Comparison of ENCODE assay signal across 17 cellular contexts in genomic region chr1:77068013-77068412, GRCh38.
A peak's percentile ranks its signal among the peaks of the same experiment; 100 is the strongest.
DNase-seq lines count a peak whose midpoint lies in the region; ATAC-seq and TF ChIP-seq lines count a peak whose summit lies in the region.
"Had no signal": no experiment of that assay in that cellular context is flagged by ENCODE, and none has a peak within 500 bp of the region (broad histone marks: within the 10 kb centered on the region; RNA-seq: fewer than 3 reads in every experiment).

No MANE protein-coding gene starts in this region.

- DNase-seq in NCI-H748 (lab: John Stamatoyannopoulos, UW; ENCODE audit: unreplicated experiment), result peak; percentile 48
- DNase-seq in NCI-H748 treated with DMSO at 0.1 percent for 48 hours (lab: John Stamatoyannopoulos, UW), result no peak
- peak; percentile 79 for DNase-seq in NCI-H510A (lab: John Stamatoyannopoulos, UW)
- no peak for DNase-seq in GM13976 (ENCODE audit: low spot score)
- no peak for DNase-seq in AG08395 (ENCODE audit: low spot score)
- DNase-seq in left colon, result no peak
- DNase-seq: activated CD4-positive, CD25-positive, alpha-beta regulatory T cell treated with anti-CD3 and anti-CD28 coated beads, Interleukin-2, amount 50 U/mL, for 72 hours; Calu3; left cardiac atrium; midbrain; NCI-H1436 treated with DMSO at 0.1 percent for 48 hours; NCI-H524; stimulated activated CD4-positive, alpha-beta T cell treated with anti-CD3 and anti-CD28 coated beads, Interleukin-2, amount 100 ng/mL, for 24 hours; stimulated activated naive CD8-positive, alpha-beta T cell treated with anti-CD3 and anti-CD28 coated beads, Interleukin-15, amount 100 ng/mL, for 72 hours had no signal

- H3K4me3 ChIP-seq in endocrine pancreas (ENCODE audit: control insufficient read depth, insufficient read depth, low read length), result peak overlapping the region; percentile 52

- no peak overlapping the region for H3K9ac ChIP-seq in endocrine pancreas (ENCODE audit: control insufficient read depth, insufficient read depth, low read length)

- no peaks in the 10 kb centered on the region for H3K9me3 ChIP-seq in endocrine pancreas (ENCODE audit: control insufficient read depth, low read length)

- ATAC-seq in HG03571 (IDR thresholded peaks at IDR 0.05; ENCODE audit: unreplicated experiment) (no peak), left colon (no peak)
- ATAC-seq: left cardiac atrium; Panc1; stimulated activated naive CD8-positive, alpha-beta T cell treated with anti-CD3 and anti-CD28 coated beads, Interleukin-15, amount 100 ng/mL, for 72 hours had no signal

- H3K36me3 ChIP-seq in endocrine pancreas (ENCODE audit: control insufficient read depth, insufficient read depth, low read length), result no peaks in the 10 kb centered on the region

- in situ Hi-C loops in GM13976 (cut with MboI; ENCODE audit: low sequenced_read_pairs, unreplicated experiment), result no loop called here

- intact Hi-C loops in left colon (cut with DNase I, micrococcal nuclease), result no loop called here

- peaks cover 12% of the 10 kb centered on the region for H3K4me1 ChIP-seq in endocrine pancreas (ENCODE audit: control insufficient read depth, insufficient read depth, low read length)

- TF ChIP-seq CTCF in GM13976 (IDR thresholded peaks at IDR 0.05; ENCODE audit: borderline replicate concordance, control extremely low read depth, extremely low read depth, insufficient read depth, missing control alignments), result no peak

- no peaks in the 10 kb centered on the region for H3K27me3 ChIP-seq in endocrine pancreas (ENCODE audit: control insufficient read depth, insufficient read depth, low read length)

Comparison
In these comparisons a context has a peak if more than half of its experiments do, and no peak if none do; other contexts are left out.
1. DNase-seq: peak in NCI-H748 (single experiment) and NCI-H510A (single experiment); none in NCI-H748 treated with DMSO at 0.1 percent for 48 hours (single experiment), GM13976 (single experiment), AG08395 (single experiment) and left colon (0 of 2).